ENCODE assay signal across 18 cellular contexts in the genomic region with DNA sequence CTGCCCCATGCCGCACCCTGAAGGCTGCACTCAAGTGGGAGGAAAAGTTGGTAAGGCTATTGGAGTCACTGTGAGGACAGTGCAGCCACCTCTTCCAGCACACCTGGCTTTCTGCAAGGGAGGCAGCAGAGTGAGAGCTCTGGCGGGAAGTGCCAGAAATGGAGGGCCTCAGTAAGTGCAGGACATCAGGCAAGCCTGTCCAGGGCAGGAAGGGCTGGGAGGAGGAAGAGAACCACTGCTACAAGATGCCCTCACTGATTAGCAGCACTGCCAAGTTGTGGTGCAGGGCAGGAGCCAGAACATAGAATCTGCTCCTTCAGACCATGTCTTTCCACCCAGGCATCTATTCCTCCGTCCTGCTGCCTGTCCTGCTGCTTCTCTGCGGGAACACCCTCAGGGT.
DNase-seq lines count a peak whose midpoint lies in the region; ATAC-seq, FAIRE-seq and TF ChIP-seq lines count a peak whose summit lies in the region.
"Had no signal": no experiment of that assay in that cellular context is flagged by ENCODE, and none has a peak within 500 bp of the region (broad histone marks: within the 10 kb centered on the region; RNA-seq: fewer than 3 reads in every experiment).

No MANE protein-coding gene starts in this region.

- DNase-seq in D341Med (ENCODE audit: low spot score) (peak; percentile 14), G401 (ENCODE audit: low spot score) (peak; percentile 13), esophagus muscularis mucosa (ENCODE audit: extremely low spot score) (peak; percentile 68), mucosa of descending colon (no peak), GM19239 (ENCODE audit: insufficient read length, low spot score) (no peak), progenitor cell of endocrine pancreas (ENCODE audit: low spot score, unreplicated experiment) (no peak)
- peak; percentile 15 for DNase-seq in stimulated activated CD8-positive, alpha-beta memory T cell treated with anti-CD3 and anti-CD28 coated beads, Interleukin-4, amount 100 ng/mL, for 48 hours
- DNase-seq: AML-193; Caco-2; CD8-positive, alpha-beta memory T cell; DMS 273 treated with DMSO at 0.1 percent for 48 hours; GOT3; H9 had no signal

- peaks cover 46 to 100% (median 95%) of the 10 kb centered on the region in 4 donors for H3K36me3 ChIP-seq in esophagus muscularis mucosa
- no peaks in the 10 kb centered on the region for H3K36me3 ChIP-seq in mucosa of descending colon (ENCODE audit: low read depth)

- H3K4me3 ChIP-seq in esophagus muscularis mucosa: no peak overlapping the region
- no peak overlapping the region for H3K4me3 ChIP-seq in mucosa of descending colon
- H3K4me3 ChIP-seq: BLaER1 had no signal

- H3K9me3 ChIP-seq in esophagus muscularis mucosa (no peaks in the 10 kb centered on the region), mucosa of descending colon (no peaks in the 10 kb centered on the region)
- H3K9me3 ChIP-seq: BLaER1, Caco-2 had no signal

- no peak for TF ChIP-seq EP300 in esophagus muscularis mucosa (IDR thresholded peaks at IDR 0.05)

- 95% methylated on average over 4 of the region's 4 CpGs for WGBS in esophagus muscularis mucosa

- in situ Hi-C loops in G401 (cut with HindIII; ENCODE audit: low sequenced_read_pairs): no loop called here

- no peak overlapping the region for H3K27ac Mint-ChIP-seq in progenitor cell of endocrine pancreas
- H3K27ac Mint-ChIP-seq: IgD-negative memory B cell had no signal

- no peak for TF ChIP-seq POLR2A in esophagus muscularis mucosa (IDR thresholded peaks at IDR 0.05; ENCODE audit: low read depth)

- intact Hi-C loops in esophagus muscularis mucosa (cut with DNase I): no loop called here
- intact Hi-C loops in mucosa of descending colon (cut with DNase I, micrococcal nuclease): no loop called here

- H3K4me3 Mint-ChIP-seq in progenitor cell of endocrine pancreas (ENCODE audit: low read depth): no peak overlapping the region
- H3K4me3 Mint-ChIP-seq: CD8-positive, alpha-beta memory T cell; H9; IgD-negative memory B cell had no signal

- H3K27ac ChIP-seq in esophagus muscularis mucosa (replicated peaks in 1 of 4): no peak overlapping the region
- H3K27ac ChIP-seq: BLaER1 had no signal

- H3K4me1 ChIP-seq in esophagus muscularis mucosa (no peaks in the 10 kb centered on the region), mucosa of descending colon (ENCODE audit: low read depth) (no peaks in the 10 kb centered on the region)
- H3K4me1 ChIP-seq: BLaER1, Caco-2 had no signal

- FAIRE-seq in GM19239 (lab: Jason Lieb, UNC): no peak
- FAIRE-seq: G401.6, GM12891 had no signal

- no peaks in the 10 kb centered on the region for H3K9me3 Mint-ChIP-seq in progenitor cell of endocrine pancreas (ENCODE audit: low read depth)
- H3K9me3 Mint-ChIP-seq: CD8-positive, alpha-beta memory T cell; H9; IgD-negative memory B cell had no signal

- H3K27me3 ChIP-seq in esophagus muscularis mucosa: no peaks in the 10 kb centered on the region
- H3K27me3 ChIP-seq: BLaER1 had no signal

- H3K27me3 Mint-ChIP-seq in progenitor cell of endocrine pancreas: no peaks in the 10 kb centered on the region
- H3K27me3 Mint-ChIP-seq: IgD-negative memory B cell had no signal

- peaks cover 35% of the 10 kb centered on the region for H3K36me3 Mint-ChIP-seq in progenitor cell of endocrine pancreas (ENCODE audit: insufficient read depth)

- ATAC-seq in mucosa of descending colon: no peak
- no peak for ATAC-seq in HG02938 (IDR thresholded peaks at IDR 0.05; ENCODE audit: unreplicated experiment)

- H3K4me1 Mint-ChIP-seq in progenitor cell of endocrine pancreas (ENCODE audit: low read depth): no peaks in the 10 kb centered on the region
- H3K4me1 Mint-ChIP-seq: H9, IgD-negative memory B cell had no signal

- TF ChIP-seq CTCF in esophagus muscularis mucosa (IDR thresholded peaks at IDR 0.05) (no peak), mucosa of descending colon (IDR thresholded peaks at IDR 0.05) (no peak), progenitor cell of endocrine pancreas (IDR thresholded peaks at IDR 0.05; ENCODE audit: unreplicated experiment) (no peak)

Comparison
In these comparisons a context has a peak if more than half of its experiments do, and no peak if none do; other contexts are left out.
1. DNase-seq: peak in D341Med (single experiment), G401 (single experiment), esophagus muscularis mucosa (single experiment) and stimulated activated CD8-positive, alpha-beta memory T cell treated with anti-CD3 and anti-CD28 coated beads, Interleukin-4, amount 100 ng/mL, for 48 hours (single experiment); none in mucosa of descending colon (0 of 3), GM19239 (single experiment) and progenitor cell of endocrine pancreas (single experiment).